31 cellular contexts compared by ENCODE assay signal in genomic region chr17:33676444-33676843, GRCh38.
DNase-seq lines count a peak whose midpoint lies in the region; ATAC-seq lines count a peak whose summit lies in the region.
"Had no signal": no experiment of that assay in that cellular context is flagged by ENCODE, and none has a peak within 500 bp of the region (broad histone marks: within the 10 kb centered on the region; RNA-seq: fewer than 3 reads in every experiment).

No MANE protein-coding gene starts in this region.

- H3K9me3 Mint-ChIP-seq in naive thymus-derived CD4-positive, alpha-beta T cell: peaks cover 0 to 1% (median 0%) of the 10 kb centered on the region in 11 donors
- H3K9me3 Mint-ChIP-seq: CD14-positive monocyte; CD4-positive, alpha-beta T cell; CD8-positive, alpha-beta memory T cell; CD8-positive, alpha-beta T cell had no signal

- no peaks in the 10 kb centered on the region for H3K9me3 ChIP-seq in T-helper 17 cell (ENCODE audit: control insufficient read depth, low read length, poor library complexity, severe bottlenecking)
- no peaks in the 10 kb centered on the region for H3K9me3 ChIP-seq in naive thymus-derived CD4-positive, alpha-beta T cell (ENCODE audit: control insufficient read depth in 2 of 3, low read length in 3 of 3)
- H3K9me3 ChIP-seq: A549; BE2C; BLaER1; BLaER1 treated with 17β-estradiol and CSF1 and Interleukin-3, amounts not matched to agents 10 nM and 100 nM; Caco-2 had no signal

- ATAC-seq in T-helper 17 cell (peak; percentile 77), GM18870 (IDR thresholded peaks at IDR 0.05; ENCODE audit: unreplicated experiment) (no peak)
- peak; percentile 69 for ATAC-seq in naive thymus-derived CD4-positive, alpha-beta T cell
- ATAC-seq: A549; CD8-positive, alpha-beta T cell had no signal

- H3K27ac Mint-ChIP-seq in T-helper 17 cell: no peak overlapping the region
- H3K27ac Mint-ChIP-seq in naive thymus-derived CD4-positive, alpha-beta T cell: no peak overlapping the region
- H3K27ac Mint-ChIP-seq: B cell; CD14-positive monocyte; CD4-positive, alpha-beta memory T cell; CD4-positive, alpha-beta T cell; CD4-positive, CD25-positive, alpha-beta regulatory T cell; CD8-positive, alpha-beta T cell had no signal

- H3K4me1 Mint-ChIP-seq in T-helper 17 cell: peaks cover 21% of the 10 kb centered on the region
- H3K4me1 Mint-ChIP-seq in naive thymus-derived CD4-positive, alpha-beta T cell: peaks cover 0 to 28% (median 0%) of the 10 kb centered on the region in 7 donors
- H3K4me1 Mint-ChIP-seq: B cell, CD14-positive monocyte had no signal

- POLR2A ChIA-PET in naive thymus-derived CD4-positive, alpha-beta T cell (lab: Charles Lee): no interaction called here

- CTCF ChIA-PET in naive thymus-derived CD4-positive, alpha-beta T cell (lab: Charles Lee): no interaction called here

- H3K4me3 Mint-ChIP-seq in T-helper 17 cell: no peak overlapping the region
- H3K4me3 Mint-ChIP-seq in naive thymus-derived CD4-positive, alpha-beta T cell: no peak overlapping the region
- H3K4me3 Mint-ChIP-seq: B cell; CD14-positive monocyte; CD4-positive, alpha-beta memory T cell; CD4-positive, alpha-beta T cell; CD4-positive, CD25-positive, alpha-beta regulatory T cell; CD8-positive, alpha-beta memory T cell; CD8-positive, alpha-beta T cell had no signal

- H3K27ac ChIP-seq in naive thymus-derived CD4-positive, alpha-beta T cell (ENCODE audit: low read depth, low read length): no peak overlapping the region
- H3K27ac ChIP-seq: 22Rv1; A549; BLaER1; BLaER1 treated with 17β-estradiol and CSF1 and Interleukin-3, amounts not matched to agents 10 nM and 100 nM; C4-2B had no signal

- H3K4me1 ChIP-seq in naive thymus-derived CD4-positive, alpha-beta T cell (ENCODE audit: control insufficient read depth in 2 of 2, insufficient read depth in 2 of 2, low read length in 2 of 2): no peaks in the 10 kb centered on the region
- H3K4me1 ChIP-seq: A549, BE2C, Caco-2 had no signal

- intact Hi-C loops in naive thymus-derived CD4-positive, alpha-beta T cell (cut with micrococcal nuclease): no loop called here

- no peak overlapping the region for H3K4me3 ChIP-seq in naive thymus-derived CD4-positive, alpha-beta T cell (ENCODE audit: low read length)
- H3K4me3 ChIP-seq: A549; BLaER1; BLaER1 treated with 17β-estradiol and CSF1 and Interleukin-3, amounts not matched to agents 10 nM and 100 nM had no signal

- no peaks in the 10 kb centered on the region for H3K27me3 ChIP-seq in naive thymus-derived CD4-positive, alpha-beta T cell (ENCODE audit: control insufficient read depth in 2 of 2, insufficient read depth in 2 of 2, low read length in 2 of 2)
- H3K27me3 ChIP-seq: BLaER1; BLaER1 treated with 17β-estradiol and CSF1 and Interleukin-3, amounts not matched to agents 10 nM and 100 nM had no signal

- DNase-seq in T-helper 17 cell (no peak), NCI-H524 (lab: John Stamatoyannopoulos, UW) (no peak)
- peak in 1 of 9 donors; percentile 45 for DNase-seq in naive thymus-derived CD4-positive, alpha-beta T cell
- DNase-seq: 8988T; ACHN; AML-193; BE2C; C1 segment of cervical spinal cord; Caco-2; Calu3; CD4-positive, alpha-beta T cell; CD4-positive, CD25-positive, alpha-beta regulatory T cell; CD8-positive, alpha-beta memory T cell; CD8-positive, alpha-beta T cell; COR-L47; DMS 273 treated with DMSO at 0.1 percent for 48 hours; DMS153; DMS53; DMS79; DMS79 treated with DMSO at 0.1 percent for 48 hours; DND-41; EL had no signal

- no peaks in the 10 kb centered on the region for H3K36me3 ChIP-seq in naive thymus-derived CD4-positive, alpha-beta T cell (ENCODE audit: control insufficient read depth in 2 of 3, insufficient read depth in 3 of 3, low read length in 3 of 3)
- H3K36me3 ChIP-seq: BE2C; BLaER1; BLaER1 treated with 17β-estradiol and CSF1 and Interleukin-3, amounts not matched to agents 10 nM and 100 nM had no signal

- peaks cover 6% of the 10 kb centered on the region for H3K36me3 Mint-ChIP-seq in T-helper 17 cell (ENCODE audit: low read depth)
- H3K36me3 Mint-ChIP-seq in naive thymus-derived CD4-positive, alpha-beta T cell: no peaks in the 10 kb centered on the region
- H3K36me3 Mint-ChIP-seq: CD14-positive monocyte; CD4-positive, alpha-beta memory T cell; CD4-positive, CD25-positive, alpha-beta regulatory T cell; CD8-positive, alpha-beta memory T cell; CD8-positive, alpha-beta T cell had no signal

- peaks cover 25% of the 10 kb centered on the region for H3K27me3 Mint-ChIP-seq in T-helper 17 cell
- peaks cover 6 to 29% (median 8%) of the 10 kb centered on the region in 5 donors for H3K27me3 Mint-ChIP-seq in naive thymus-derived CD4-positive, alpha-beta T cell
- H3K27me3 Mint-ChIP-seq: CD4-positive, alpha-beta T cell; CD4-positive, CD25-positive, alpha-beta regulatory T cell had no signal
